In genomic region chr22:48595511-48595905, GRCh38 we compare ENCODE assay signal across 26 cellular contexts.
"Had no signal": no experiment of that assay in that cellular context is flagged by ENCODE, and none has a peak within 500 bp of the region (broad histone marks: within the 10 kb centered on the region; RNA-seq: fewer than 3 reads in every experiment).

No MANE protein-coding gene starts in this region.

- DNase-seq: activated B cell treated with CpG ODN at 0.5 μM for 24 hours; activated CD4-positive, alpha-beta T cell treated with anti-CD3 and anti-CD28 coated beads for 1 hour; activated CD4-positive, alpha-beta T cell treated with anti-CD3 and anti-CD28 coated beads, Interleukin-2, amount 10 ng/mL, durations not matched to agents 24 days and 14 days; activated CD4-positive, alpha-beta T cell treated with anti-CD3 and anti-CD28 coated beads, Interleukin-2, amount 50 U/mL, for 48 hours; activated CD8-positive, alpha-beta memory T cell treated with anti-CD3 and anti-CD28 coated beads for 24 hours; activated effector memory CD4-positive, alpha-beta T cell treated with anti-CD3 and anti-CD28 coated beads, Interleukin-2, amount 50 U/mL, for 16 hours; activated naive CD4-positive, alpha-beta T cell treated with Interleukin-2 at 50 U/mL for 16 hours; activated naive CD8-positive, alpha-beta T cell treated with anti-CD3 and anti-CD28 coated beads, Interleukin-2, amount 50 U/mL, for 24 hours; activated T-cell treated with anti-CD3 and anti-CD28 coated beads, Interleukin-2, amount 50 U/mL, for 4 hours; amniotic stem cell; body of pancreas; MG63; MV-4-11; NCI-H1105; NCI-H1436; NCI-H187 treated with DMSO at 0.1 percent for 48 hours; NCI-H2081 treated with DMSO at 0.1 percent for 48 hours; NCI-H226; NCI-H510A; Peyer's patch; SHP77; T-helper 9 cell had no signal

- H3K4me1 ChIP-seq: ascending aorta, body of pancreas, Peyer's patch, SJSA1 had no signal

- H3K9me3 ChIP-seq: ascending aorta, body of pancreas, MG63, SJSA1 had no signal

- H3K4me3 ChIP-seq: ascending aorta, body of pancreas, MG63, Peyer's patch, SJSA1 had no signal

- H3K27me3 ChIP-seq: ascending aorta, body of pancreas, MG63, Peyer's patch, SJSA1 had no signal

- H3K9ac ChIP-seq: KMS-11 had no signal

- H3K27ac ChIP-seq: ascending aorta, body of pancreas, KMS-11, Peyer's patch, RWPE1, SJSA1 had no signal

- H3K4me2 ChIP-seq: KMS-11 had no signal

- H3K36me3 ChIP-seq: MG63, Peyer's patch had no signal
